25 cellular contexts compared by ENCODE assay signal in the genomic region with DNA sequence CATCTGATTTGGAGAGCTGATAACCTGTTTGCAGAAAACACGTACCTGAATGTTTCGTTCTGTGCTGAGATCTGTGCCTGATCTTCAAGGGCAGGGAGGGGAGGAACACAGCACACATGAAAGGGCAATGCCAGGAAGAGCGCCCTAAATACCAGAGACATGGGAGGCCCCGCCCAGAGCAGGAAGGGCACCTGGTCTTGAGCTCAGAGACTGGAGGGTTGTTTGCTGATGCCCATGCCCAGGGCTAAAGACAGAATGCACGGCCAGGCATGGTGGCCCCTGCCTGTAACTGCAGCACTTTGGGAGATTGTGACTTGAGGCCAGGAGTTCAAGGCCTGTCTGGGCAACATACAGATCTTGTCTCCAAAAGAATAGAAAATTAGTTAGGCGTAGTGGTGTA.
"Had no signal": no experiment of that assay in that cellular context is flagged by ENCODE, and none has a peak within 500 bp of the region (broad histone marks: within the 10 kb centered on the region; RNA-seq: fewer than 3 reads in every experiment).

No MANE protein-coding gene starts in this region.

- H3K36me3 Mint-ChIP-seq: activated naive CD8-positive, alpha-beta T cell treated with anti-CD3 and anti-CD28 coated beads, Interleukin-2, amount 10 ng/mL, durations not matched to agents 7 days and 5 days; stimulated activated naive B cell treated with anti-CD40 and anti-IgM and Interleukin-4, amounts not matched to agents 10 μg/mL and 1 μg/mL and 100 μg/mL, for 72 hours had no signal

- H3K9me3 ChIP-seq: right lobe of liver, testis had no signal

- H3K27me3 Mint-ChIP-seq: activated B cell treated with CpG ODN at 0.5 μM for 24 hours; activated CD8-positive, alpha-beta T cell treated with anti-CD3 and anti-CD28 coated beads for 36 hours; activated naive CD8-positive, alpha-beta T cell treated with anti-CD3 and anti-CD28 coated beads, Interleukin-2, amount 10 ng/mL, durations not matched to agents 7 days and 5 days; effector memory CD8-positive, alpha-beta T cell; progenitor cell of endocrine pancreas; stimulated activated naive B cell treated with anti-CD40 and anti-IgM and Interleukin-4, amounts not matched to agents 10 μg/mL and 1 μg/mL and 100 μg/mL, for 72 hours had no signal

- H3K27ac Mint-ChIP-seq: activated B cell treated with CpG ODN at 0.5 μM for 24 hours; activated CD8-positive, alpha-beta T cell treated with anti-CD3 and anti-CD28 coated beads for 36 hours; activated naive CD8-positive, alpha-beta T cell treated with anti-CD3 and anti-CD28 coated beads, Interleukin-2, amount 10 ng/mL, durations not matched to agents 7 days and 5 days; effector memory CD8-positive, alpha-beta T cell; nephron; progenitor cell of endocrine pancreas; stimulated activated naive B cell treated with anti-CD40 and anti-IgM and Interleukin-4, amounts not matched to agents 10 μg/mL and 1 μg/mL and 100 μg/mL, for 72 hours; T-helper 2 cell treated with Interferon-gamma antibody and Interleukin-4, amounts not matched to agents 5 μg/mL and 100 μg/mL, for 36 hours had no signal

- H3K9me3 Mint-ChIP-seq: activated CD8-positive, alpha-beta T cell treated with anti-CD3 and anti-CD28 coated beads for 36 hours had no signal

- DNase-seq: activated B cell treated with CpG ODN at 0.5 μM for 24 hours; activated CD8-positive, alpha-beta T cell treated with anti-CD3 and anti-CD28 coated beads for 36 hours; activated gamma-delta T cell; activated naive CD8-positive, alpha-beta T cell treated with anti-CD3 and anti-CD28 coated beads, Interleukin-2, amount 10 ng/mL, durations not matched to agents 7 days and 5 days; activated T-cell treated with anti-CD3 and anti-CD28 coated beads, Interleukin-2, amount 50 U/mL, for 48 hours; amniotic stem cell; brain microvascular endothelial cell; cortex of kidney; effector memory CD8-positive, alpha-beta T cell; erythroblast; head of caudate nucleus; hippocampal formation; left cardiac atrium; left ventricle myocardium superior; mucosa of descending colon; right lobe of liver; stimulated activated CD4-positive, alpha-beta T cell treated with anti-CD3 and anti-CD28 coated beads, Interleukin-4, amount 100 ng/mL, for 24 hours; stimulated activated naive B cell treated with anti-CD40 and anti-IgM and Interleukin-4, amounts not matched to agents 10 μg/mL and 1 μg/mL and 100 μg/mL, for 72 hours; testis; transverse colon had no signal

- ATAC-seq: activated CD8-positive, alpha-beta T cell treated with anti-CD3 and anti-CD28 coated beads for 36 hours; effector memory CD8-positive, alpha-beta T cell; gastroesophageal sphincter; left cardiac atrium; left ventricle myocardium superior; mucosa of descending colon; right lobe of liver; SK-N-SH treated with all-trans-retinoic acid at 6 μM for 48 hours; stimulated activated naive B cell treated with anti-CD40 and anti-IgM and Interleukin-4, amounts not matched to agents 10 μg/mL and 1 μg/mL and 100 μg/mL, for 72 hours had no signal

- H3K4me3 Mint-ChIP-seq: activated B cell treated with CpG ODN at 0.5 μM for 24 hours; activated CD8-positive, alpha-beta T cell treated with anti-CD3 and anti-CD28 coated beads for 36 hours; activated naive CD8-positive, alpha-beta T cell treated with anti-CD3 and anti-CD28 coated beads, Interleukin-2, amount 10 ng/mL, durations not matched to agents 7 days and 5 days; effector memory CD8-positive, alpha-beta T cell; nephron; stimulated activated naive B cell treated with anti-CD40 and anti-IgM and Interleukin-4, amounts not matched to agents 10 μg/mL and 1 μg/mL and 100 μg/mL, for 72 hours; T-helper 2 cell treated with Interferon-gamma antibody and Interleukin-4, amounts not matched to agents 5 μg/mL and 100 μg/mL, for 36 hours had no signal

- H3K4me1 Mint-ChIP-seq: activated B cell treated with CpG ODN at 0.5 μM for 24 hours; activated naive CD8-positive, alpha-beta T cell treated with anti-CD3 and anti-CD28 coated beads, Interleukin-2, amount 10 ng/mL, durations not matched to agents 7 days and 5 days; nephron; stimulated activated naive B cell treated with anti-CD40 and anti-IgM and Interleukin-4, amounts not matched to agents 10 μg/mL and 1 μg/mL and 100 μg/mL, for 72 hours had no signal
